ENCODE assay signal across 12 cellular contexts in genomic region chr6:33593414-33593727, GRCh38. TPM values are rescaled to one million over a fixed set of nuclear protein-coding genes. Genes with fewer than 3 reads are reported as not detected.
DNase-seq lines count a peak whose midpoint lies in the region; ATAC-seq, FAIRE-seq and TF ChIP-seq lines count a peak whose summit lies in the region.
"Had no signal": no experiment of that assay in that cellular context is flagged by ENCODE, and none has a peak within 500 bp of the region (broad histone marks: within the 10 kb centered on the region; RNA-seq: fewer than 3 reads in every experiment).

No MANE protein-coding gene starts in this region.

- H3K9ac ChIP-seq in GM12878 (ENCODE audit: control insufficient read depth, insufficient read depth, low read length) = peak overlapping the region; percentile 46

- peak overlapping the region; percentile 83 for H2AFZ ChIP-seq in GM12878 (ENCODE audit: control insufficient read depth, low read depth, low read length)

- TF ChIP-seq CTCF in GM12878 (IDR thresholded peaks at IDR 0.05 in 2 of 3, conservative IDR thresholded peaks at IDR 0.05 in 1 of 3; ENCODE audit: control insufficient read depth in 2 of 3, extremely low read depth in 1 of 3, insufficient read depth in 1 of 3, low read depth in 3 of 3, low read length in 3 of 3) (no peak), lower lobe of right lung (IDR thresholded peaks at IDR 0.05) (no peak), transverse colon (IDR thresholded peaks at IDR 0.05) (no peak)

- no peaks in the 10 kb centered on the region for H3K27me3 ChIP-seq in GM12878 (replicated peaks in 1 of 2; ENCODE audit: control insufficient read depth in 2 of 2, insufficient read depth in 2 of 2, low read length in 1 of 2)
- no peaks in the 10 kb centered on the region for H3K27me3 ChIP-seq in lower lobe of right lung (ENCODE audit: low read depth)
- H3K27me3 ChIP-seq in transverse colon = peaks cover 5% of the 10 kb centered on the region
- H3K27me3 ChIP-seq: BE2C had no signal

- H3K27ac ChIP-seq in GM12878 (ENCODE audit: control insufficient read depth, insufficient read depth) (peak overlapping the region; percentile 23), lower lobe of right lung (peak overlapping the region; percentile 41), transverse colon (peak overlapping the region; percentile 34 to 56 (median 56))

- ATAC-seq in GM12878 (no peak), lower lobe of right lung (no peak), HG03045 (IDR thresholded peaks at IDR 0.05; ENCODE audit: unreplicated experiment) (no peak), HG03457 (IDR thresholded peaks at IDR 0.05; ENCODE audit: unreplicated experiment) (no peak)
- ATAC-seq: right cardiac atrium had no signal

- DNase-seq in activated naive CD4-positive, alpha-beta T cell treated with anti-CD3 and anti-CD28 coated beads for 36 hours = no peak
- DNase-seq in activated naive CD4-positive, alpha-beta T cell treated with Interleukin-2 at 50 U/mL for 16 hours = no peak
- DNase-seq in GM12878 (ENCODE audit: low read depth, low spot score) = no peak
- no peak for DNase-seq in lower lobe of right lung
- no peak for DNase-seq in transverse colon
- DNase-seq in H4 (ENCODE audit: low spot score) = no peak
- DNase-seq: BE2C had no signal

- H3K9me3 Mint-ChIP-seq in activated naive CD4-positive, alpha-beta T cell treated with anti-CD3 and anti-CD28 coated beads for 36 hours = no peaks in the 10 kb centered on the region

- H3K36me3 ChIP-seq in GM12878 (ENCODE audit: control insufficient read depth in 2 of 2, insufficient read depth in 2 of 2, low read length in 1 of 2) = no peaks in the 10 kb centered on the region
- no peaks in the 10 kb centered on the region for H3K36me3 ChIP-seq in lower lobe of right lung
- H3K36me3 ChIP-seq in transverse colon = no peaks in the 10 kb centered on the region
- H3K36me3 ChIP-seq: BE2C had no signal

- H3K36me3 Mint-ChIP-seq in activated naive CD4-positive, alpha-beta T cell treated with anti-CD3 and anti-CD28 coated beads for 36 hours (ENCODE audit: low read depth) = no peaks in the 10 kb centered on the region

- SMC1A ChIA-PET in GM12878 (lab: Charles Lee; ENCODE audit: uncharacterized antibody, unreplicated experiment) = interaction anchor here (1.1 to 2.9 kb wide), 4 partner anchors 8 to 107 kb away, joined by 4 to 33 read pairs (median 8); partner anchors contain the start of gene ITPR3

- no peaks in the 10 kb centered on the region for H3K27me3 Mint-ChIP-seq in activated naive CD4-positive, alpha-beta T cell treated with anti-CD3 and anti-CD28 coated beads for 36 hours (ENCODE audit: low read depth)

- TF ChIP-seq POLR2A in GM12878 (IDR thresholded peaks at IDR 0.05; ENCODE audit: low read depth, low read length) (no peak), transverse colon (IDR thresholded peaks at IDR 0.05) (no peak)

- no peaks in the 10 kb centered on the region for H3K79me2 ChIP-seq in GM12878 (ENCODE audit: control insufficient read depth, insufficient read depth, low read length)

- 1% methylated on average over 4 of the region's 4 CpGs for WGBS in GM12878 (ENCODE audit: insufficient coverage, insufficient replicate concordance, low lambda C conversion rate, missing lambda C conversion rate)
- 14% methylated on average over 4 of the region's 4 CpGs; no CpG with 5 or more reads in 1 of the 2 donors for WGBS in transverse colon (ENCODE audit: low coverage in 1 of 2), 2 donors

- intact Hi-C loops in activated naive CD4-positive, alpha-beta T cell treated with anti-CD3 and anti-CD28 coated beads for 36 hours (cut with micrococcal nuclease) = no loop called here
- intact Hi-C loops in GM12878 (cut with micrococcal nuclease; ENCODE audit: unreplicated experiment) = no loop called here
- intact Hi-C loops in lower lobe of right lung (cut with DNase I) = no loop called here
- intact Hi-C loops in transverse colon (cut with DNase I; ENCODE audit: low total_unique reads) = loop anchor here (10.0 kb wide), 1 partner anchor 91 kb away; no protein-coding TSS in a partner anchor

- peaks cover 44% of the 10 kb centered on the region for H3K4me1 Mint-ChIP-seq in activated naive CD4-positive, alpha-beta T cell treated with anti-CD3 and anti-CD28 coated beads for 36 hours (ENCODE audit: low read depth)

- no peak for TF ChIP-seq EP300 in GM12878 (IDR thresholded peaks at IDR 0.05; ENCODE audit: borderline replicate concordance in 1 of 2, control insufficient read depth in 1 of 2, low read depth in 2 of 2, low read length in 2 of 2)
- no peak for TF ChIP-seq EP300 in transverse colon (IDR thresholded peaks at IDR 0.05; ENCODE audit: low read depth)

- peak overlapping the region; percentile 62 for H3K4me3 Mint-ChIP-seq in activated naive CD4-positive, alpha-beta T cell treated with anti-CD3 and anti-CD28 coated beads for 36 hours

- in situ Hi-C loops in GM12878 (cut with MboI) = no loop called here
- in situ Hi-C loops in transverse colon (cut with MboI; ENCODE audit: low pct_ligation_motif_present in 1 of 4, low pct_unique_long_range_greater_than_20kb in 1 of 4, low sequenced_read_pairs in 3 of 4) = no loop called here

- H3K4me1 ChIP-seq in GM12878 (ENCODE audit: control insufficient read depth, insufficient read depth, low read length) (peaks cover 44% of the 10 kb centered on the region), lower lobe of right lung (peaks cover 40% of the 10 kb centered on the region), transverse colon (peaks cover 28 to 43% (median 31%) of the 10 kb centered on the region in 4 donors)

- BruUV-seq in GM12878 (replicated peaks; lab: Mats Ljungman, UMichigan) = no TSS peak

- RAD21 ChIA-PET in GM12878 (lab: Charles Lee; ENCODE audit: unreplicated experiment) = interaction anchor here (1.0 to 2.6 kb wide), 2 partner anchors 14 to 17 kb away, joined by 3 to 19 read pairs; no protein-coding TSS in a partner anchor

- no peak for FAIRE-seq in GM12878 (lab: Jason Lieb, UNC)
- FAIRE-seq: colon, islet of Langerhans had no signal

- no peak overlapping the region for H3K27ac Mint-ChIP-seq in activated naive CD4-positive, alpha-beta T cell treated with anti-CD3 and anti-CD28 coated beads for 36 hours

- CTCF ChIA-PET in activated naive CD4-positive, alpha-beta T cell treated with anti-CD3 and anti-CD28 coated beads for 36 hours (lab: Charles Lee) = interaction anchor here (0.9 to 1.5 kb wide), 2 partner anchors 14 to 107 kb away, joined by 4 read pairs; no protein-coding TSS in a partner anchor
- CTCF ChIA-PET in GM12878 (lab: Yijun Ruan, JAX) = interaction anchor here (8.1 kb wide), 1 partner anchor 14 kb away, joined by 92 read pairs; no protein-coding TSS in a partner anchor

- H3K4me3 ChIP-seq in GM12878 (peak overlapping the region; percentile 46; the same call in 1 of the 2 replicates), lower lobe of right lung (peak overlapping the region; percentile 30), transverse colon (peak overlapping the region in 3 of 4 donors; percentile 2 to 32 (median 25))

- H3K9me3 ChIP-seq in GM12878 (replicated peaks; ENCODE audit: control insufficient read depth, insufficient read depth, low read length) = no peaks in the 10 kb centered on the region
- H3K9me3 ChIP-seq in lower lobe of right lung = no peaks in the 10 kb centered on the region
- H3K9me3 ChIP-seq in transverse colon = no peaks in the 10 kb centered on the region
- H3K9me3 ChIP-seq: BE2C had no signal

- POLR2A ChIA-PET in GM12878 (lab: Charles Lee) = interaction anchor here (0.7 to 1.1 kb wide), 2 partner anchors 23 to 654 kb away, joined by 4 read pairs; no protein-coding TSS in a partner anchor

- H3K4me2 ChIP-seq in GM12878 (ENCODE audit: control insufficient read depth, insufficient read depth) = peak overlapping the region; percentile 98

- no peak for TF ChIP-seq RAD21 in GM12878 (IDR thresholded peaks at IDR 0.05; ENCODE audit: insufficient read depth, low read depth, low read length)

- H4K20me1 ChIP-seq in GM12878 (ENCODE audit: control insufficient read depth, insufficient read depth) = no peaks in the 10 kb centered on the region

RNA-seq across cellular contexts. Expression of gene BAK1, which starts 13.3 kb away (rescaled TPM):
- 10 to 100 TPM; 38.3 to 41.1 TPM for total RNA-seq in activated naive CD4-positive, alpha-beta T cell treated with anti-CD3 and anti-CD28 coated beads for 36 hours
- 12.7 and 16.3 TPM in 2 replicates for total RNA-seq in GM12878 (2013; cell fraction: nucleolus; rRNA removed)
- 9.3 and 9.4 TPM in 2 replicates for total RNA-seq in GM12878 (2014; rRNA removed)
- total RNA-seq in GM12878 (2014; rRNA removed; fragmentation: Illumina TruSeq; extraction: Trizol) = 23.9 and 26.6 TPM in 2 replicates
- 36.7 and 37.6 TPM in 2 replicates for total RNA-seq in GM12878 (2021)
- 13.2 TPM for polyA plus RNA-seq in GM12878 (2011; ENCODE audit: low read depth)
- 18.1 and 31.0 TPM in 2 replicates for polyA plus RNA-seq in GM12878 (2011; rRNA removed)
- polyA plus RNA-seq in GM12878 (2011; cell fraction: cytosol; rRNA removed) = 45.3 and 55.6 TPM in 2 replicates
- polyA plus RNA-seq in GM12878 (2011; cell fraction: nucleus; rRNA removed) = 32.2 and 33.3 TPM in 2 replicates
- polyA plus RNA-seq in GM12878 (2012) = 25.8 and 26.9 TPM in 2 replicates
- polyA plus RNA-seq in GM12878 (2014; fragmentation: Illumina TruSeq; extraction: Trizol) = 14.4 and 28.2 TPM in 2 replicates
- polyA plus RNA-seq in GM12878 (2014; fragmentation: Nextera tagmentation; extraction: Ambion mirVana) = 10 to 100 TPM in 1 of 2 experiments, 1 to 10 TPM in 1; 6.3 to 13.0 TPM
- 38.1 and 44.5 TPM in 2 replicates for polyA plus RNA-seq in GM12878 (2014; rRNA removed)
- 10 to 100 TPM; 65.7 to 65.8 TPM for polyA plus RNA-seq in GM12878 (2016; fragmentation: Nextera tagmentation; extraction: Ambion mirVana)
- 26.0 and 47.5 TPM in 2 replicates for polyA minus RNA-seq in GM12878 (2011; rRNA and poly(A)+ RNA removed)
- polyA minus RNA-seq in GM12878 (2011; cell fraction: cytosol; rRNA and poly(A)+ RNA removed) = 18.6 and 19.3 TPM in 2 replicates
- 8.0 and 12.3 TPM in 2 replicates for polyA minus RNA-seq in GM12878 (2011; cell fraction: nucleus; rRNA and poly(A)+ RNA removed)
- 22.3 TPM for total RNA-seq in lower lobe of right lung
- 100 to 1,000 TPM in 1 of 4 donors, 10 to 100 TPM in 3; 52.2 to 134 (median 59.5) TPM for total RNA-seq in transverse colon
- total RNA-seq in H4 (2014; rRNA removed; shearing (Covaris generic)) = 16.3 and 18.8 TPM in 2 replicates

RNA-seq across cellular contexts. Expression of gene ITPR3, which starts 27.8 kb away (rescaled TPM):
- 10 to 100 TPM; 34.8 to 35.1 TPM for total RNA-seq in activated naive CD4-positive, alpha-beta T cell treated with anti-CD3 and anti-CD28 coated beads for 36 hours
- total RNA-seq in GM12878 (2013; cell fraction: nucleolus; rRNA removed) = 77.4 and 90.2 TPM in 2 replicates
- total RNA-seq in GM12878 (2014; rRNA removed) (12.7 and 15.4 TPM in 2 replicates), GM12878 (2014; rRNA removed; fragmentation: Illumina TruSeq; extraction: Trizol) (7.6 and 8.3 TPM in 2 replicates), GM12878 (2021) (30.3 and 34.0 TPM in 2 replicates), lower lobe of right lung (74.7 TPM), transverse colon (100 to 1,000 TPM; 105 to 262 (median 124) TPM)
- 7.4 TPM for polyA plus RNA-seq in GM12878 (2011; ENCODE audit: low read depth)
- polyA plus RNA-seq in GM12878 (2011; rRNA removed) (7.2 and 15.6 TPM in 2 replicates), GM12878 (2014; fragmentation: Illumina TruSeq; extraction: Trizol) (6.7 and 14.6 TPM in 2 replicates), GM12878 (2014; fragmentation: Nextera tagmentation; extraction: Ambion mirVana) (under 1 TPM; 0.32 to 0.44 TPM), GM12878 (2014; rRNA removed) (23.0 and 27.0 TPM in 2 replicates), GM12878 (2016; fragmentation: Nextera tagmentation; extraction: Ambion mirVana) (1 to 10 TPM; 8.9 to 9.1 TPM)
- 16.7 and 18.8 TPM in 2 replicates for polyA plus RNA-seq in GM12878 (2011; cell fraction: cytosol; rRNA removed)
- 202 and 205 TPM in 2 replicates for polyA plus RNA-seq in GM12878 (2011; cell fraction: nucleus; rRNA removed)
- 13.1 and 19.2 TPM in 2 replicates for polyA plus RNA-seq in GM12878 (2012)
- polyA minus RNA-seq in GM12878 (2011; rRNA and poly(A)+ RNA removed) = 27.9 and 34.0 TPM in 2 replicates
- 12.8 and 14.2 TPM in 2 replicates for polyA minus RNA-seq in GM12878 (2011; cell fraction: cytosol; rRNA and poly(A)+ RNA removed)
- polyA minus RNA-seq in GM12878 (2011; cell fraction: nucleus; rRNA and poly(A)+ RNA removed) = 43.2 and 61.9 TPM in 2 replicates
- 6.6 and 9.8 TPM in 2 replicates for total RNA-seq in H4 (2014; rRNA removed; shearing (Covaris generic))
